ENCODE assay signal across 8 cellular contexts in genomic region chr7:50449501-50449880, GRCh38.
DNase-seq lines count a peak whose midpoint lies in the region; ATAC-seq and TF ChIP-seq lines count a peak whose summit lies in the region.

No MANE protein-coding gene starts in this region.

- in situ Hi-C loops in brain microvascular endothelial cell (cut with HindIII; ENCODE audit: low pct_ligation_motif_present, low sequenced_read_pairs) = no loop called here

- H3K4me3 ChIP-seq in brain microvascular endothelial cell (ENCODE audit: low read depth, low read length) (peak overlapping the region; percentile 82), muscle layer of colon (ENCODE audit: low read depth in 1 of 2, low read length in 2 of 2) (peak overlapping the region; percentile 80 to 86)

- H3K27me3 ChIP-seq in brain microvascular endothelial cell (replicated peaks) (no peaks in the 10 kb centered on the region), muscle layer of colon (ENCODE audit: control insufficient read depth in 1 of 2, insufficient read depth in 2 of 2, low read length in 2 of 2) (no peaks in the 10 kb centered on the region)

- no peaks in the 10 kb centered on the region for H3K9me3 ChIP-seq in muscle layer of colon (ENCODE audit: low read length)

- ATAC-seq in HG03520 (IDR thresholded peaks at IDR 0.05; ENCODE audit: unreplicated experiment) (peak; percentile 1), GM18505 (IDR thresholded peaks at IDR 0.05; ENCODE audit: unreplicated experiment) (no peak)

- peak overlapping the region; percentile 19 for H3K9ac ChIP-seq in muscle layer of colon (ENCODE audit: low read length)

- no peaks in the 10 kb centered on the region for H3K36me3 ChIP-seq in brain microvascular endothelial cell (replicated peaks)
- H3K36me3 ChIP-seq in muscle layer of colon (ENCODE audit: insufficient read depth, low read length) = peaks cover 16% of the 10 kb centered on the region

- DNase-seq in brain microvascular endothelial cell (no peak), DMS53 (lab: John Stamatoyannopoulos, UW) (no peak), iPS-NIHi11 (ENCODE audit: low spot score) (no peak)
- no peak for DNase-seq in stimulated activated CD4-positive, alpha-beta T cell treated with anti-CD3 and anti-CD28 coated beads, Interleukin-1b, Interleukin-23, amount 100 ng/mL, for 48 hours

- H3K4me1 ChIP-seq in muscle layer of colon (ENCODE audit: insufficient read depth, low read length) = peaks cover 4% of the 10 kb centered on the region

- TF ChIP-seq CTCF in C4-2B (conservative IDR thresholded peaks at IDR 0.05) (no peak), brain microvascular endothelial cell (IDR thresholded peaks at IDR 0.05; ENCODE audit: low read depth, low read length, missing control alignments) (no peak)

- peak overlapping the region; percentile 90 for H3K27ac ChIP-seq in C4-2B
- no peak overlapping the region for H3K27ac ChIP-seq in brain microvascular endothelial cell
- H3K27ac ChIP-seq in muscle layer of colon (ENCODE audit: low read depth, low read length) = peak overlapping the region; percentile 80

- no peak for TF ChIP-seq POLR2A in GM18505 (IDR thresholded peaks at IDR 0.05; ENCODE audit: borderline replicate concordance, extremely low read depth, insufficient read depth, insufficient read length)
